18 cellular contexts compared by ENCODE assay signal in the genomic region with DNA sequence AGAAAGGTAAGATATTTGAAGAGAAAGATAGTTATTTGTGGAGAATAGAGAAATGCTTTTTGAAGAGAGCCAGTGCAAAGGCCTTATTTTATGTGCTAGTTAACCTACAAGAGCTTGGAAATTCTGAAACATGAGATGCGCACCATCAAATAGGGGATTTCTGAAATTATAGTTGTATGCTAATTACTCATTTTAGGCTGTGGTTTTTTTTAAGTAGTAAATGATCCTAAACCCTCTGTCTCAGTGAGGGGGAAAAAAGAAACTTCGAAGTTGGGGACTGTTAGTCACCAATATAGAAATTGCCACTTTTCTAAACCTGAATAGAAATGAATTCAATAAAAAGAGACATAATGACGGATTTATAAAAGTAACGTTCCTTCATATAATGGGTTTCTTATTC.
A peak's percentile ranks its signal among the peaks of the same experiment; 100 is the strongest.
DNase-seq lines count a peak whose midpoint lies in the region; ATAC-seq and TF ChIP-seq lines count a peak whose summit lies in the region.
"Had no signal": no experiment of that assay in that cellular context is flagged by ENCODE, and none has a peak within 500 bp of the region (broad histone marks: within the 10 kb centered on the region; RNA-seq: fewer than 3 reads in every experiment).

No MANE protein-coding gene starts in this region.

- no peaks in the 10 kb centered on the region for H3K9me3 ChIP-seq in right atrium auricular region
- H3K9me3 ChIP-seq: BLaER1, Peyer's patch had no signal

- H3K27me3 Mint-ChIP-seq in activated CD4-positive, alpha-beta memory T cell treated with anti-CD3 and anti-CD28 coated beads for 36 hours, result no peaks in the 10 kb centered on the region
- H3K27me3 Mint-ChIP-seq in activated CD4-positive, alpha-beta memory T cell treated with anti-CD3 and anti-CD28 coated beads, Interleukin-2, amount 10 ng/mL, durations not matched to agents 7 days and 5 days, result peaks cover 2% of the 10 kb centered on the region
- H3K27me3 Mint-ChIP-seq in activated T-helper 2 cell treated with anti-CD3 and anti-CD28 coated beads, Interferon-gamma antibody, Interleukin-2, Interleukin-4, amounts not matched to agents 10 μg/mL and 5 μg/mL and 100 μg/mL, durations not matched to agents 14 hours and 24 hours and 36 hours (ENCODE audit: low read depth), result no peaks in the 10 kb centered on the region

- H3K4me1 Mint-ChIP-seq in activated CD4-positive, alpha-beta memory T cell treated with anti-CD3 and anti-CD28 coated beads for 36 hours (ENCODE audit: low read depth), result peaks cover 44% of the 10 kb centered on the region
- H3K4me1 Mint-ChIP-seq in activated CD4-positive, alpha-beta memory T cell treated with anti-CD3 and anti-CD28 coated beads, Interleukin-2, amount 10 ng/mL, durations not matched to agents 7 days and 5 days, result peaks cover 23% of the 10 kb centered on the region
- H3K4me1 Mint-ChIP-seq in activated T-helper 2 cell treated with anti-CD3 and anti-CD28 coated beads, Interferon-gamma antibody, Interleukin-2, Interleukin-4, amounts not matched to agents 10 μg/mL and 5 μg/mL and 100 μg/mL, durations not matched to agents 14 hours and 24 hours and 36 hours (ENCODE audit: low read depth), result peaks cover 48% of the 10 kb centered on the region

- intact Hi-C loops in activated CD4-positive, alpha-beta memory T cell treated with anti-CD3 and anti-CD28 coated beads for 36 hours (cut with micrococcal nuclease), result loop anchor here (1.0 to 10.0 kb wide), 4 partner anchors 16 to 758 kb away; no protein-coding TSS in a partner anchor
- intact Hi-C loops in activated T-helper 2 cell treated with anti-CD3 and anti-CD28 coated beads, Interferon-gamma antibody, Interleukin-2, Interleukin-4, amounts not matched to agents 10 μg/mL and 5 μg/mL and 100 μg/mL, durations not matched to agents 14 hours and 24 hours and 36 hours (cut with micrococcal nuclease), result loop anchor here (1.0 to 2.0 kb wide), 6 partner anchors 9 to 84 kb away; no protein-coding TSS in a partner anchor

- H3K4me3 Mint-ChIP-seq in activated CD4-positive, alpha-beta memory T cell treated with anti-CD3 and anti-CD28 coated beads for 36 hours, result no peak overlapping the region
- H3K4me3 Mint-ChIP-seq in activated CD4-positive, alpha-beta memory T cell treated with anti-CD3 and anti-CD28 coated beads, Interleukin-2, amount 10 ng/mL, durations not matched to agents 7 days and 5 days, result no peak overlapping the region
- no peak overlapping the region for H3K4me3 Mint-ChIP-seq in activated T-helper 2 cell treated with anti-CD3 and anti-CD28 coated beads, Interferon-gamma antibody, Interleukin-2, Interleukin-4, amounts not matched to agents 10 μg/mL and 5 μg/mL and 100 μg/mL, durations not matched to agents 14 hours and 24 hours and 36 hours (ENCODE audit: low read depth)
- H3K4me3 Mint-ChIP-seq: CD8-positive, alpha-beta T cell had no signal

- CTCF ChIA-PET in activated CD4-positive, alpha-beta memory T cell treated with anti-CD3 and anti-CD28 coated beads for 36 hours (lab: Charles Lee), result interaction anchor here (1.0 kb wide), 1 partner anchor 11 kb away, joined by 5 read pairs; no protein-coding TSS in a partner anchor
- CTCF ChIA-PET in activated CD4-positive, alpha-beta memory T cell treated with anti-CD3 and anti-CD28 coated beads, Interleukin-2, amount 10 ng/mL, durations not matched to agents 7 days and 5 days (lab: Charles Lee), result no interaction called here

- no peaks in the 10 kb centered on the region for H3K9me3 Mint-ChIP-seq in activated CD4-positive, alpha-beta memory T cell treated with anti-CD3 and anti-CD28 coated beads for 36 hours
- no peaks in the 10 kb centered on the region for H3K9me3 Mint-ChIP-seq in activated CD4-positive, alpha-beta memory T cell treated with anti-CD3 and anti-CD28 coated beads, Interleukin-2, amount 10 ng/mL, durations not matched to agents 7 days and 5 days
- H3K9me3 Mint-ChIP-seq in activated T-helper 2 cell treated with anti-CD3 and anti-CD28 coated beads, Interferon-gamma antibody, Interleukin-2, Interleukin-4, amounts not matched to agents 10 μg/mL and 5 μg/mL and 100 μg/mL, durations not matched to agents 14 hours and 24 hours and 36 hours, result no peaks in the 10 kb centered on the region
- H3K9me3 Mint-ChIP-seq: CD8-positive, alpha-beta T cell had no signal

- H3K27ac Mint-ChIP-seq in activated CD4-positive, alpha-beta memory T cell treated with anti-CD3 and anti-CD28 coated beads for 36 hours, result peak overlapping the region; percentile 79
- H3K27ac Mint-ChIP-seq in activated CD4-positive, alpha-beta memory T cell treated with anti-CD3 and anti-CD28 coated beads, Interleukin-2, amount 10 ng/mL, durations not matched to agents 7 days and 5 days, result no peak overlapping the region
- H3K27ac Mint-ChIP-seq in activated T-helper 2 cell treated with anti-CD3 and anti-CD28 coated beads, Interferon-gamma antibody, Interleukin-2, Interleukin-4, amounts not matched to agents 10 μg/mL and 5 μg/mL and 100 μg/mL, durations not matched to agents 14 hours and 24 hours and 36 hours, result peak overlapping the region; percentile 95
- H3K27ac Mint-ChIP-seq: CD8-positive, alpha-beta T cell had no signal

- H3K36me3 ChIP-seq in right atrium auricular region, result no peaks in the 10 kb centered on the region
- H3K36me3 ChIP-seq: BLaER1, Peyer's patch had no signal

- ATAC-seq in GM21515 (IDR thresholded peaks at IDR 0.05; ENCODE audit: unreplicated experiment), result no peak
- ATAC-seq: CD8-positive, alpha-beta T cell; Right ventricle myocardium inferior had no signal

- no peaks in the 10 kb centered on the region for H3K4me1 ChIP-seq in right atrium auricular region
- H3K4me1 ChIP-seq: BLaER1, Peyer's patch had no signal

- POLR2A ChIA-PET in activated CD4-positive, alpha-beta memory T cell treated with anti-CD3 and anti-CD28 coated beads for 36 hours (lab: Charles Lee), result interaction anchor here (1.5 to 4.2 kb wide), 3 partner anchors 11 to 30 kb away, joined by 4 to 19 read pairs (median 5); no protein-coding TSS in a partner anchor
- POLR2A ChIA-PET in activated CD4-positive, alpha-beta memory T cell treated with anti-CD3 and anti-CD28 coated beads, Interleukin-2, amount 10 ng/mL, durations not matched to agents 7 days and 5 days (lab: Charles Lee), result no interaction called here

- H3K36me3 Mint-ChIP-seq in activated CD4-positive, alpha-beta memory T cell treated with anti-CD3 and anti-CD28 coated beads for 36 hours, result no peaks in the 10 kb centered on the region
- H3K36me3 Mint-ChIP-seq in activated CD4-positive, alpha-beta memory T cell treated with anti-CD3 and anti-CD28 coated beads, Interleukin-2, amount 10 ng/mL, durations not matched to agents 7 days and 5 days (ENCODE audit: low read depth), result no peaks in the 10 kb centered on the region
- H3K36me3 Mint-ChIP-seq in activated T-helper 2 cell treated with anti-CD3 and anti-CD28 coated beads, Interferon-gamma antibody, Interleukin-2, Interleukin-4, amounts not matched to agents 10 μg/mL and 5 μg/mL and 100 μg/mL, durations not matched to agents 14 hours and 24 hours and 36 hours (ENCODE audit: low read depth), result peaks cover 20% of the 10 kb centered on the region
- H3K36me3 Mint-ChIP-seq: CD8-positive, alpha-beta T cell had no signal

- DNase-seq in activated CD4-positive, alpha-beta memory T cell treated with anti-CD3 and anti-CD28 coated beads for 36 hours, result no peak
- no peak for DNase-seq in activated CD4-positive, alpha-beta memory T cell treated with anti-CD3 and anti-CD28 coated beads, Interleukin-2, amount 10 ng/mL, durations not matched to agents 7 days and 5 days
- peak; percentile 12 for DNase-seq in stimulated activated CD4-positive, alpha-beta T cell treated with anti-CD3 and anti-CD28 coated beads, Interleukin-4, amount 100 ng/mL, for 24 hours
- DNase-seq in stimulated activated CD4-positive, alpha-beta T cell treated with anti-CD3 and anti-CD28 coated beads, Interleukin-4, amount 100 ng/mL, for 1 hour, result no peak
- DNase-seq in activated T-helper 2 cell treated with anti-CD3 and anti-CD28 coated beads, Interferon-gamma antibody, Interleukin-2, Interleukin-4, amounts not matched to agents 10 μg/mL and 5 μg/mL and 100 μg/mL, durations not matched to agents 14 hours and 24 hours and 36 hours (ENCODE audit: low spot score), result no peak
- no peak for DNase-seq in DMS153 (lab: John Stamatoyannopoulos, UW)
- no peak for DNase-seq in right atrium auricular region (ENCODE audit: low spot score)
- DNase-seq: CD8-positive, alpha-beta T cell; DMS79; NCI-H1092; NCI-H146; NCI-H2081 treated with DMSO at 0.1 percent for 48 hours; NCI-H510A; NCI-H82; Peyer's patch had no signal

- no peak overlapping the region for H3K27ac ChIP-seq in right atrium auricular region
- H3K27ac ChIP-seq: BLaER1, Peyer's patch had no signal

- H3K27me3 ChIP-seq in right atrium auricular region, result no peaks in the 10 kb centered on the region
- H3K27me3 ChIP-seq: BLaER1, Peyer's patch had no signal

- no peak overlapping the region for H3K4me3 ChIP-seq in right atrium auricular region
- H3K4me3 ChIP-seq: BLaER1, Peyer's patch had no signal

- no peak for TF ChIP-seq CTCF in right atrium auricular region (IDR thresholded peaks at IDR 0.05)
